ENCODE assay signal across 15 cellular contexts in genomic region chr9:26292943-26293342, GRCh38.
DNase-seq lines count a peak whose midpoint lies in the region; ATAC-seq and TF ChIP-seq lines count a peak whose summit lies in the region.
"Had no signal": no experiment of that assay in that cellular context is flagged by ENCODE, and none has a peak within 500 bp of the region (broad histone marks: within the 10 kb centered on the region; RNA-seq: fewer than 3 reads in every experiment).

No MANE protein-coding gene starts in this region.

- no peak for ATAC-seq in HG02588 (IDR thresholded peaks at IDR 0.05; ENCODE audit: unreplicated experiment)
- ATAC-seq: left lung had no signal

- POLR2A ChIA-PET in OCI-LY7 (lab: Charles Lee): no interaction called here

- no peak overlapping the region for H3K4me2 ChIP-seq in OCI-LY7 (ENCODE audit: low read length)
- H3K4me2 ChIP-seq: BLaER1 had no signal

- H3K4me1 Mint-ChIP-seq in endodermal cell (no peaks in the 10 kb centered on the region), CD14-positive monocyte (no peaks in the 10 kb centered on the region)

- H3K9ac ChIP-seq in adipocyte (ENCODE audit: low read length) (no peak overlapping the region), endodermal cell (ENCODE audit: extremely low read depth, low read length, poor library complexity, severe bottlenecking) (no peak overlapping the region)
- H3K9ac ChIP-seq: BLaER1 had no signal

- CTCF ChIA-PET in OCI-LY7 (lab: Charles Lee; ENCODE audit: unreplicated experiment): no interaction called here

- TF ChIP-seq EP300 in Ishikawa (IDR thresholded peaks at IDR 0.05; ENCODE audit: borderline replicate concordance): peak; percentile 100

- no peaks in the 10 kb centered on the region for H3K36me3 ChIP-seq in adipocyte (ENCODE audit: control insufficient read depth, insufficient read depth, low read length, severe bottlenecking)
- no peaks in the 10 kb centered on the region for H3K36me3 ChIP-seq in kidney epithelial cell (ENCODE audit: control insufficient read depth, insufficient read depth, low read length)
- H3K36me3 ChIP-seq in endodermal cell (ENCODE audit: control insufficient read depth, insufficient read depth, low read length): no peaks in the 10 kb centered on the region
- no peaks in the 10 kb centered on the region for H3K36me3 ChIP-seq in OCI-LY7 (ENCODE audit: insufficient read depth, low read length)
- H3K36me3 ChIP-seq: BLaER1, esophagus squamous epithelium, left lung had no signal

- intact Hi-C loops in CD14-positive monocyte (cut with micrococcal nuclease): no loop called here
- intact Hi-C loops in OCI-LY7 (cut with micrococcal nuclease; ENCODE audit: unreplicated experiment): no loop called here

- DNase-seq in AG08395 (ENCODE audit: low spot score) (peak; percentile 47), adipocyte (ENCODE audit: low read depth) (peak; percentile 57), kidney epithelial cell (ENCODE audit: low read depth) (peak; percentile 51), endodermal cell (no peak), CD14-positive monocyte (ENCODE audit: low spot score) (no peak), OCI-LY7 (ENCODE audit: low spot score) (no peak)
- DNase-seq: activated CD4-positive, CD25-positive, alpha-beta regulatory T cell treated with anti-CD3 and anti-CD28 coated beads, Interleukin-2, amount 50 U/mL, for 72 hours; activated T-cell treated with anti-CD3 and anti-CD28 coated beads, Interleukin-2, amount 50 U/mL, for 48 hours; esophagus squamous epithelium; left lung; MM.1S; stimulated activated CD4-positive, alpha-beta T cell treated with anti-CD3 and anti-CD28 coated beads, Interleukin-15, amount 100 ng/mL, for 24 hours had no signal

- H3K36me3 Mint-ChIP-seq in endodermal cell (ENCODE audit: low read depth) (no peaks in the 10 kb centered on the region), CD14-positive monocyte (no peaks in the 10 kb centered on the region)

- H3K4me1 ChIP-seq in adipocyte (ENCODE audit: control insufficient read depth, insufficient read depth, low read length) (peaks cover 3% of the 10 kb centered on the region), endodermal cell (ENCODE audit: control insufficient read depth, insufficient read depth, low read length) (no peaks in the 10 kb centered on the region), OCI-LY7 (ENCODE audit: insufficient read depth, low read length, poor library complexity, severe bottlenecking) (no peaks in the 10 kb centered on the region)
- H3K4me1 ChIP-seq: BLaER1, esophagus squamous epithelium, left lung had no signal

- H3K4me3 Mint-ChIP-seq in endodermal cell: no peak overlapping the region
- no peak overlapping the region for H3K4me3 Mint-ChIP-seq in CD14-positive monocyte

- WGBS in endodermal cell (ENCODE audit: insufficient coverage in 1 of 2, insufficient read length in 1 of 2), 2 experiments: 83 to 92% methylated on average over 2 to 3 of the region's 3 CpGs

- H3K27me3 ChIP-seq in adipocyte (replicated peaks; ENCODE audit: control insufficient read depth, insufficient read depth, low read length) (no peaks in the 10 kb centered on the region), kidney epithelial cell (ENCODE audit: control insufficient read depth, insufficient read depth, low read length) (no peaks in the 10 kb centered on the region), endodermal cell (ENCODE audit: control insufficient read depth, insufficient read depth, low read length, poor library complexity, severe bottlenecking) (no peaks in the 10 kb centered on the region)
- H3K27me3 ChIP-seq: BLaER1, esophagus squamous epithelium, left lung had no signal

- H3K79me2 ChIP-seq in OCI-LY7 (ENCODE audit: insufficient read depth, low read depth, low read length): no peaks in the 10 kb centered on the region

- no TSS peak for BruUV-seq in OCI-LY7 (replicated peaks; lab: Mats Ljungman, UMichigan)

- no peak overlapping the region for H3K27ac ChIP-seq in endodermal cell (ENCODE audit: low read depth, low read length)
- no peak overlapping the region for H3K27ac ChIP-seq in OCI-LY7 (ENCODE audit: low read depth, low read length, poor library complexity, severe bottlenecking)
- H3K27ac ChIP-seq: BLaER1, esophagus squamous epithelium, left lung had no signal

- H3K27me3 Mint-ChIP-seq in endodermal cell (ENCODE audit: insufficient read depth): no peaks in the 10 kb centered on the region
- H3K27me3 Mint-ChIP-seq in CD14-positive monocyte (ENCODE audit: low read depth in 3 of 3): no peaks in the 10 kb centered on the region

- H3K9me3 Mint-ChIP-seq in endodermal cell (peaks cover 5% of the 10 kb centered on the region), CD14-positive monocyte (peaks cover 2 to 13% (median 7%) of the 10 kb centered on the region in 7 donors)

- H3K27ac Mint-ChIP-seq in endodermal cell (no peak overlapping the region), CD14-positive monocyte (no peak overlapping the region)

- TF ChIP-seq CTCF in kidney epithelial cell (IDR thresholded peaks at IDR 0.05; ENCODE audit: insufficient read depth, low read length, poor library complexity, severe bottlenecking) (no peak), endodermal cell (conservative IDR thresholded peaks at IDR 0.05) (no peak), CD14-positive monocyte (IDR thresholded peaks at IDR 0.05) (no peak), OCI-LY7 (conservative IDR thresholded peaks at IDR 0.05; ENCODE audit: low read length) (no peak)

- H3K9me3 ChIP-seq in adipocyte (ENCODE audit: control insufficient read depth, low read length): peaks cover 3% of the 10 kb centered on the region
- no peaks in the 10 kb centered on the region for H3K9me3 ChIP-seq in endodermal cell (ENCODE audit: control insufficient read depth, low read length)
- H3K9me3 ChIP-seq in OCI-LY7 (ENCODE audit: low read length): no peaks in the 10 kb centered on the region
- H3K9me3 ChIP-seq: BLaER1, esophagus squamous epithelium had no signal

- H2AFZ ChIP-seq in OCI-LY7 (ENCODE audit: low read length): no peak overlapping the region

- peak; percentile 43 for TF ChIP-seq RAD21 in Ishikawa (IDR thresholded peaks at IDR 0.05; ENCODE audit: low read depth)

- no peaks in the 10 kb centered on the region for H4K20me1 ChIP-seq in OCI-LY7 (ENCODE audit: insufficient read depth, low read length)
- H4K20me1 ChIP-seq: BLaER1 had no signal

- H3K9me2 ChIP-seq in OCI-LY7 (ENCODE audit: insufficient read depth, low read length): no peaks in the 10 kb centered on the region

- H3K4me3 ChIP-seq in adipocyte (ENCODE audit: low read length): no peak overlapping the region
- H3K4me3 ChIP-seq in kidney epithelial cell (ENCODE audit: low read depth, low read length): no peak overlapping the region
- no peak overlapping the region for H3K4me3 ChIP-seq in endodermal cell (ENCODE audit: low read length)
- H3K4me3 ChIP-seq in OCI-LY7 (ENCODE audit: low read depth, low read length, poor library complexity, severe bottlenecking): no peak overlapping the region
- H3K4me3 ChIP-seq: BLaER1, esophagus squamous epithelium, left lung had no signal

TF ChIP-seq in Ishikawa, 13 proteins besides CTCF, POLR2A, EP300 and RAD21:
- TF ChIP-seq MAX (IDR thresholded peaks at IDR 0.05) (peak; percentile 74), REST (IDR thresholded peaks at IDR 0.05; ENCODE audit: low read depth) (no peak), TEAD4 (IDR thresholded peaks at IDR 0.05) (peak; percentile 100), EGR1 (IDR thresholded peaks at IDR 0.05) (no peak), USF1 (IDR thresholded peaks at IDR 0.05) (peak; percentile 46; the same call in 1 of the 2 replicates), TAF1 (IDR thresholded peaks at IDR 0.05; ENCODE audit: low read depth) (0 out of 2 replicates have a peak, but pooled peaks have one; percentile 32), NFIC (IDR thresholded peaks at IDR 0.05) (peak; percentile 99), FOXM1 (IDR thresholded peaks at IDR 0.05; ENCODE audit: borderline replicate concordance, low read depth) (peak; percentile 100), YY1 (IDR thresholded peaks at IDR 0.05; ENCODE audit: low read depth) (peak; percentile 82), CEBPB (IDR thresholded peaks at IDR 0.05) (peak; percentile 89), ZBTB7A (IDR thresholded peaks at IDR 0.05; ENCODE audit: low read depth) (no peak), CREB1 (IDR thresholded peaks at IDR 0.05; ENCODE audit: low read depth) (peak; percentile 47; the same call in 1 of the 2 replicates), TCF12 (IDR thresholded peaks at IDR 0.05; ENCODE audit: low read depth) (peak; percentile 100)
TF ChIP-seq in Ishikawa: peak in this region for 10.

Comparison
In these comparisons a context has a peak if more than half of its experiments do, and no peak if none do; other contexts are left out.
1. DNase-seq: peak in AG08395 (single experiment), adipocyte (single experiment) and kidney epithelial cell (single experiment); none in endodermal cell (single experiment), CD14-positive monocyte (single experiment) and OCI-LY7 (single experiment).